In genomic region chr7:22801907-22802306, GRCh38 we compare ENCODE assay signal across 18 cellular contexts.
"Had no signal": no experiment of that assay in that cellular context is flagged by ENCODE, and none has a peak within 500 bp of the region (broad histone marks: within the 10 kb centered on the region; RNA-seq: fewer than 3 reads in every experiment).

No MANE protein-coding gene starts in this region.

- H3K36me3 Mint-ChIP-seq: naive B cell had no signal

- H2AFZ ChIP-seq: parathyroid adenoma had no signal

- FAIRE-seq: keratinocyte had no signal

- DNase-seq: activated CD4-positive, alpha-beta T cell treated with anti-CD3 and anti-CD28 coated beads for 1 hour; activated CD4-positive, alpha-beta T cell treated with anti-CD3 and anti-CD28 coated beads, Interleukin-2, amount 50 U/mL, for 48 hours; activated naive CD4-positive, alpha-beta T cell treated with anti-CD3 and anti-CD28 coated beads for 36 hours; activated naive CD8-positive, alpha-beta T cell treated with anti-CD3 and anti-CD28 coated beads, Interleukin-2, amount 50 U/mL, for 24 hours; aorta; erythroblast; gastrocnemius medialis; heart right ventricle; naive B cell; retina; stimulated activated CD4-positive, alpha-beta T cell treated with anti-CD3 and anti-CD28 coated beads, Interleukin-2, amount 100 ng/mL, for 48 hours; stimulated activated naive B cell treated with anti-CD40 and anti-IgM and Interleukin-4, amounts not matched to agents 10 μg/mL and 1 μg/mL and 100 μg/mL, for 72 hours; T1000; thyroid gland had no signal

- H3K9me3 Mint-ChIP-seq: activated naive CD8-positive, alpha-beta T cell treated with anti-CD3 and anti-CD28 coated beads, Interleukin-2, amount 50 U/mL, for 24 hours; activated T-helper 2 cell treated with anti-CD3 and anti-CD28 coated beads, Interferon-gamma antibody, Interleukin-2, Interleukin-4, amounts not matched to agents 10 μg/mL and 5 μg/mL and 100 μg/mL, durations not matched to agents 14 hours and 24 hours and 36 hours had no signal

- H3K27ac Mint-ChIP-seq: activated naive CD4-positive, alpha-beta T cell treated with anti-CD3 and anti-CD28 coated beads for 36 hours; activated naive CD8-positive, alpha-beta T cell treated with anti-CD3 and anti-CD28 coated beads, Interleukin-2, amount 50 U/mL, for 24 hours; activated T-helper 2 cell treated with anti-CD3 and anti-CD28 coated beads, Interferon-gamma antibody, Interleukin-2, Interleukin-4, amounts not matched to agents 10 μg/mL and 5 μg/mL and 100 μg/mL, durations not matched to agents 14 hours and 24 hours and 36 hours; naive B cell; stimulated activated naive B cell treated with anti-CD40 and anti-IgM and Interleukin-4, amounts not matched to agents 10 μg/mL and 1 μg/mL and 100 μg/mL, for 72 hours had no signal

- H3K9ac ChIP-seq: parathyroid adenoma had no signal

- H3K4me1 Mint-ChIP-seq: activated naive CD8-positive, alpha-beta T cell treated with anti-CD3 and anti-CD28 coated beads, Interleukin-2, amount 50 U/mL, for 24 hours; naive B cell; stimulated activated naive B cell treated with anti-CD40 and anti-IgM and Interleukin-4, amounts not matched to agents 10 μg/mL and 1 μg/mL and 100 μg/mL, for 72 hours had no signal

- H3K4me1 ChIP-seq: gastrocnemius medialis, heart right ventricle, parathyroid adenoma, thyroid gland had no signal

- H3K27me3 ChIP-seq: gastrocnemius medialis, heart right ventricle, thyroid gland had no signal

- H3K36me3 ChIP-seq: gastrocnemius medialis, heart right ventricle, thyroid gland had no signal

- H3K9me3 ChIP-seq: gastrocnemius medialis, heart right ventricle, thyroid gland had no signal

- H3K4me3 Mint-ChIP-seq: activated naive CD4-positive, alpha-beta T cell treated with anti-CD3 and anti-CD28 coated beads for 36 hours; activated naive CD8-positive, alpha-beta T cell treated with anti-CD3 and anti-CD28 coated beads, Interleukin-2, amount 50 U/mL, for 24 hours; naive B cell; stimulated activated naive B cell treated with anti-CD40 and anti-IgM and Interleukin-4, amounts not matched to agents 10 μg/mL and 1 μg/mL and 100 μg/mL, for 72 hours had no signal

- ATAC-seq: activated naive CD8-positive, alpha-beta T cell treated with anti-CD3 and anti-CD28 coated beads, Interleukin-2, amount 50 U/mL, for 24 hours; gastrocnemius medialis; heart right ventricle; left lobe of liver; stimulated activated naive B cell treated with anti-CD40 and anti-IgM and Interleukin-4, amounts not matched to agents 10 μg/mL and 1 μg/mL and 100 μg/mL, for 72 hours had no signal

- H3K79me2 ChIP-seq: parathyroid adenoma had no signal

- H3K27ac ChIP-seq: gastrocnemius medialis, heart right ventricle, parathyroid adenoma, thyroid gland had no signal

- H3K4me3 ChIP-seq: gastrocnemius medialis, heart right ventricle, thyroid gland had no signal
